19 cellular contexts compared by ENCODE assay signal in the genomic region with DNA sequence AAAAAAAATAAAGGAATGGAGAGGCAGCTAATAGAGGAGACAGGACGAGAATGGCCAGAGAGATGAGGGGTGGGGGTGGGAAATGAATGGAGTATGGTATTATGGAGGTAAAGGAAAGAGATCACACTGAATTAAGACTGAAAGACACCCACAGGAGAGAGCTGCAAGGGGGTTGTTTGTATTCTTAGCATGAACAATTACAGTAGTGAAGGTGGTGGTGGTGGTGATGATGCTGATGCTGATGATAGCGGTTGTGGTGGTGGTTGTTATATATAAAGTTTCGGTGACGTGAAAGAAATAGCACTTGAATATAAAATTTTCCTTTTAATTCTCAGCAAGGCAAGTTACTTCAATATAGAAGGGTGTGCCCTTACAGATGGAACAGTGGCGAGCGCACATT. TPM values are rescaled to one million over a fixed set of nuclear protein-coding genes. Genes with fewer than 3 reads are reported as not detected.
DNase-seq lines count a peak whose midpoint lies in the region; ATAC-seq and FAIRE-seq lines count a peak whose summit lies in the region.
"Had no signal": no experiment of that assay in that cellular context is flagged by ENCODE, and none has a peak within 500 bp of the region (broad histone marks: within the 10 kb centered on the region; RNA-seq: fewer than 3 reads in every experiment).

No MANE protein-coding gene starts in this region.

- POLR2A ChIA-PET in activated CD4-positive, alpha-beta memory T cell treated with anti-CD3 and anti-CD28 coated beads for 36 hours (lab: Charles Lee) = no interaction called here
- POLR2A ChIA-PET in activated CD4-positive, alpha-beta memory T cell treated with anti-CD3 and anti-CD28 coated beads, Interleukin-2, amount 10 ng/mL, durations not matched to agents 7 days and 5 days (lab: Charles Lee) = no interaction called here

- DNase-seq in activated CD4-positive, alpha-beta memory T cell treated with anti-CD3 and anti-CD28 coated beads for 36 hours = peak; percentile 40
- no peak for DNase-seq in activated CD4-positive, alpha-beta memory T cell treated with anti-CD3 and anti-CD28 coated beads, Interleukin-2, amount 10 ng/mL, durations not matched to agents 7 days and 5 days
- peak; percentile 24 for DNase-seq in stimulated activated CD4-positive, alpha-beta T cell treated with anti-CD3 and anti-CD28 coated beads, Interleukin-15, amount 100 ng/mL, for 24 hours
- DNase-seq in stimulated activated CD4-positive, alpha-beta T cell treated with anti-CD3 and anti-CD28 coated beads, Interleukin-4, amount 100 ng/mL, for 1 hour = no peak
- peak in 1 of 3 experiments; percentile 29 for DNase-seq in effector memory CD8-positive, alpha-beta T cell
- DNase-seq in HCEC 1CT = no peak
- no peak for DNase-seq in HTR-8/SVneo (ENCODE audit: insufficient read length, low spot score)
- DNase-seq: 8988T; ACHN; CD4-positive, CD25-positive, alpha-beta regulatory T cell; DMS153; DMS79 treated with DMSO at 0.1 percent for 48 hours; EL; GOT3; H9 had no signal

- no peak overlapping the region for H3K27ac Mint-ChIP-seq in activated CD4-positive, alpha-beta memory T cell treated with anti-CD3 and anti-CD28 coated beads for 36 hours
- H3K27ac Mint-ChIP-seq in activated CD4-positive, alpha-beta memory T cell treated with anti-CD3 and anti-CD28 coated beads, Interleukin-2, amount 10 ng/mL, durations not matched to agents 7 days and 5 days = no peak overlapping the region
- no peak overlapping the region for H3K27ac Mint-ChIP-seq in effector memory CD8-positive, alpha-beta T cell
- H3K27ac Mint-ChIP-seq: CD4-positive, CD25-positive, alpha-beta regulatory T cell; H9 had no signal

- CTCF ChIA-PET in activated CD4-positive, alpha-beta memory T cell treated with anti-CD3 and anti-CD28 coated beads for 36 hours (lab: Charles Lee) = interaction anchor here (0.9 to 2.1 kb wide), 3 partner anchors 9 to 104 kb away, joined by 3 to 6 read pairs (median 6); no protein-coding TSS in a partner anchor
- CTCF ChIA-PET in activated CD4-positive, alpha-beta memory T cell treated with anti-CD3 and anti-CD28 coated beads, Interleukin-2, amount 10 ng/mL, durations not matched to agents 7 days and 5 days (lab: Charles Lee) = interaction anchor here (1.3 kb wide), 1 partner anchor 9 kb away, joined by 3 read pairs; no protein-coding TSS in a partner anchor

- no peak overlapping the region for H3K4me3 Mint-ChIP-seq in activated CD4-positive, alpha-beta memory T cell treated with anti-CD3 and anti-CD28 coated beads for 36 hours
- no peak overlapping the region for H3K4me3 Mint-ChIP-seq in activated CD4-positive, alpha-beta memory T cell treated with anti-CD3 and anti-CD28 coated beads, Interleukin-2, amount 10 ng/mL, durations not matched to agents 7 days and 5 days
- H3K4me3 Mint-ChIP-seq in effector memory CD8-positive, alpha-beta T cell = no peak overlapping the region
- H3K4me3 Mint-ChIP-seq: CD4-positive, CD25-positive, alpha-beta regulatory T cell; H9 had no signal

- H3K4me1 Mint-ChIP-seq in activated CD4-positive, alpha-beta memory T cell treated with anti-CD3 and anti-CD28 coated beads for 36 hours (ENCODE audit: low read depth) = peaks cover 4% of the 10 kb centered on the region
- peaks cover 2% of the 10 kb centered on the region for H3K4me1 Mint-ChIP-seq in activated CD4-positive, alpha-beta memory T cell treated with anti-CD3 and anti-CD28 coated beads, Interleukin-2, amount 10 ng/mL, durations not matched to agents 7 days and 5 days
- peaks cover 0 to 8% of the 10 kb centered on the region in 2 donors for H3K4me1 Mint-ChIP-seq in effector memory CD8-positive, alpha-beta T cell (ENCODE audit: low read depth in 2 of 2)
- H3K4me1 Mint-ChIP-seq: H9 had no signal

- peaks cover 11% of the 10 kb centered on the region for H3K27me3 Mint-ChIP-seq in activated CD4-positive, alpha-beta memory T cell treated with anti-CD3 and anti-CD28 coated beads for 36 hours
- peaks cover 7% of the 10 kb centered on the region for H3K27me3 Mint-ChIP-seq in activated CD4-positive, alpha-beta memory T cell treated with anti-CD3 and anti-CD28 coated beads, Interleukin-2, amount 10 ng/mL, durations not matched to agents 7 days and 5 days
- H3K27me3 Mint-ChIP-seq in effector memory CD8-positive, alpha-beta T cell = peaks cover 0 to 32% of the 10 kb centered on the region in 2 donors

- ATAC-seq in effector memory CD8-positive, alpha-beta T cell (replicated peaks) = peak; percentile 55
- ATAC-seq: HepG2 had no signal

- intact Hi-C loops in activated CD4-positive, alpha-beta memory T cell treated with anti-CD3 and anti-CD28 coated beads for 36 hours (cut with micrococcal nuclease) = no loop called here

- no peaks in the 10 kb centered on the region for H3K9me3 Mint-ChIP-seq in activated CD4-positive, alpha-beta memory T cell treated with anti-CD3 and anti-CD28 coated beads for 36 hours
- no peaks in the 10 kb centered on the region for H3K9me3 Mint-ChIP-seq in activated CD4-positive, alpha-beta memory T cell treated with anti-CD3 and anti-CD28 coated beads, Interleukin-2, amount 10 ng/mL, durations not matched to agents 7 days and 5 days
- no peaks in the 10 kb centered on the region for H3K9me3 Mint-ChIP-seq in effector memory CD8-positive, alpha-beta T cell
- H3K9me3 Mint-ChIP-seq: CD4-positive, CD25-positive, alpha-beta regulatory T cell had no signal

- no peak for FAIRE-seq in HTR-8/SVneo (lab: Jason Lieb, UNC)
- FAIRE-seq: D721Med, G401.6, HepG2 had no signal

- no peaks in the 10 kb centered on the region for H3K36me3 Mint-ChIP-seq in activated CD4-positive, alpha-beta memory T cell treated with anti-CD3 and anti-CD28 coated beads for 36 hours
- H3K36me3 Mint-ChIP-seq in activated CD4-positive, alpha-beta memory T cell treated with anti-CD3 and anti-CD28 coated beads, Interleukin-2, amount 10 ng/mL, durations not matched to agents 7 days and 5 days (ENCODE audit: low read depth) = no peaks in the 10 kb centered on the region
- H3K36me3 Mint-ChIP-seq in effector memory CD8-positive, alpha-beta T cell (ENCODE audit: insufficient read depth) = no peaks in the 10 kb centered on the region
- H3K36me3 Mint-ChIP-seq: CD4-positive, CD25-positive, alpha-beta regulatory T cell had no signal

RNA-seq across cellular contexts. Expression of a gene that starts 2.8 kb away (rescaled TPM):
- not detected for total RNA-seq in activated CD4-positive, alpha-beta memory T cell treated with anti-CD3 and anti-CD28 coated beads for 36 hours
- total RNA-seq in activated CD4-positive, alpha-beta memory T cell treated with anti-CD3 and anti-CD28 coated beads, Interleukin-2, amount 10 ng/mL, durations not matched to agents 7 days and 5 days = not detected
- total RNA-seq: CD4-positive, CD25-positive, alpha-beta regulatory T cell; H9; HepG2; HT1080 had no signal

RNA-seq across cellular contexts. Expression of a gene that starts 12.4 kb away (rescaled TPM):
- total RNA-seq in activated CD4-positive, alpha-beta memory T cell treated with anti-CD3 and anti-CD28 coated beads for 36 hours = 10 to 100 TPM; 16.7 to 18.0 TPM
- total RNA-seq in activated CD4-positive, alpha-beta memory T cell treated with anti-CD3 and anti-CD28 coated beads, Interleukin-2, amount 10 ng/mL, durations not matched to agents 7 days and 5 days = 10 to 100 TPM; 11.7 to 12.1 TPM

Comparison
In these comparisons a context has a peak if more than half of its experiments do, and no peak if none do; other contexts are left out.
1. DNase-seq: peak in activated CD4-positive, alpha-beta memory T cell treated with anti-CD3 and anti-CD28 coated beads for 36 hours (single experiment) and stimulated activated CD4-positive, alpha-beta T cell treated with anti-CD3 and anti-CD28 coated beads, Interleukin-15, amount 100 ng/mL, for 24 hours (single experiment); none in activated CD4-positive, alpha-beta memory T cell treated with anti-CD3 and anti-CD28 coated beads, Interleukin-2, amount 10 ng/mL, durations not matched to agents 7 days and 5 days (single experiment), stimulated activated CD4-positive, alpha-beta T cell treated with anti-CD3 and anti-CD28 coated beads, Interleukin-4, amount 100 ng/mL, for 1 hour (single experiment), HCEC 1CT (single experiment) and HTR-8/SVneo (single experiment).